Comparison of ENCODE assay signal across 29 cellular contexts in the genomic region with DNA sequence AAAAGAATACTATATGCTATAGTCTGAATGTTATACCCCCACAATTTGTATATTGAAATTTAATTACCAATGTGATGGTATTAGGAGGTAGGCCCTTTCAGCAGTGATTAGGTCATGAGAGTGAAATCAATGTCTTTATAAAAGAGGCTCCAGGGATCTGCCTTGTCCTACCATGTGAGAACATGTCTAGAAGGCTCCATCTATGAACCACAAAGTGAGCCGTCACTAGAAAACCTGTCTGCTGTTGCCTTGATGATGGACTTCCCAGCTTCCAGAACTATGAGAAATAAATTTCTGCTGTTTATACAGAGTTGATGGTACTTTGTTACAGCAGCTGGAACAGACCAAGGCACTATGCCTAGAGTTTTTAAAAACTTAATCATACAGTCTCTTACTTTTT. TPM values are rescaled to one million over a fixed set of nuclear protein-coding genes. Genes with fewer than 3 reads are reported as not detected.
"Had no signal": no experiment of that assay in that cellular context is flagged by ENCODE, and none has a peak within 500 bp of the region (broad histone marks: within the 10 kb centered on the region; RNA-seq: fewer than 3 reads in every experiment).

No MANE protein-coding gene starts in this region.

- H3K36me3 Mint-ChIP-seq: activated CD4-positive, alpha-beta memory T cell treated with anti-CD3 and anti-CD28 coated beads for 36 hours; activated CD8-positive, alpha-beta memory T cell treated with anti-CD3 and anti-CD28 coated beads, Interleukin-2, amount 10 ng/mL, durations not matched to agents 7 days and 5 days; activated naive CD4-positive, alpha-beta T cell treated with anti-CD3 and anti-CD28 coated beads, Interleukin-2, amount 50 U/mL, for 24 hours; activated naive CD8-positive, alpha-beta T cell treated with anti-CD3 and anti-CD28 coated beads, Interleukin-2, amount 10 ng/mL, durations not matched to agents 7 days and 5 days had no signal

- H3K27me3 ChIP-seq: ascending aorta, breast epithelium had no signal

- H3K27ac Mint-ChIP-seq: activated CD4-positive, alpha-beta memory T cell treated with anti-CD3 and anti-CD28 coated beads for 36 hours; activated CD4-positive, alpha-beta T cell treated with anti-CD3 and anti-CD28 coated beads for 36 hours; activated CD4-positive, alpha-beta T cell treated with anti-CD3 and anti-CD28 coated beads, Interleukin-2, amount 10 ng/mL, durations not matched to agents 24 days and 14 days; activated CD8-positive, alpha-beta memory T cell treated with anti-CD3 and anti-CD28 coated beads, Interleukin-2, amount 10 ng/mL, durations not matched to agents 7 days and 5 days; activated CD8-positive, alpha-beta T cell treated with anti-CD3 and anti-CD28 coated beads, Interleukin-2, amount 10 ng/mL, durations not matched to agents 7 days and 5 days; activated naive CD4-positive, alpha-beta T cell treated with anti-CD3 and anti-CD28 coated beads for 36 hours; activated naive CD4-positive, alpha-beta T cell treated with anti-CD3 and anti-CD28 coated beads, Interleukin-2, amount 50 U/mL, for 24 hours; activated naive CD8-positive, alpha-beta T cell treated with anti-CD3 and anti-CD28 coated beads, Interleukin-2, amount 10 ng/mL, durations not matched to agents 7 days and 5 days; activated T-helper 1 cell treated with anti-CD3 and anti-CD28 coated beads, Interleukin-12 subunit alpha, Interleukin-12 subunit beta, Interleukin-2, Interleukin-4 antibody, amounts not matched to agents 30 ng/mL and 10 ng/mL and 1 ng/mL, durations not matched to agents 14 hours and 24 hours and 36 hours; activated T-helper 2 cell treated with anti-CD3 and anti-CD28 coated beads, Interferon-gamma antibody, Interleukin-2, Interleukin-4, amounts not matched to agents 10 μg/mL and 5 μg/mL and 100 μg/mL, durations not matched to agents 14 hours and 24 hours and 36 hours; brain; dendritic cell treated with granulocyte-macrophage colony-stimulating factor and Interleukin-4, amounts not matched to agents 40 ng/mL and 50 ng/mL, for 4 days; effector memory CD8-positive, alpha-beta T cell; T-helper 17 cell had no signal

- ATAC-seq: activated CD4-positive, alpha-beta T cell treated with anti-CD3 and anti-CD28 coated beads for 36 hours; activated CD8-positive, alpha-beta memory T cell treated with anti-CD3 and anti-CD28 coated beads, Interleukin-2, amount 10 ng/mL, durations not matched to agents 7 days and 5 days; activated CD8-positive, alpha-beta T cell treated with anti-CD3 and anti-CD28 coated beads, Interleukin-2, amount 10 ng/mL, durations not matched to agents 7 days and 5 days; effector memory CD8-positive, alpha-beta T cell; T-helper 17 cell had no signal

- DNase-seq: activated CD4-positive, alpha-beta memory T cell treated with anti-CD3 and anti-CD28 coated beads for 36 hours; activated CD4-positive, alpha-beta T cell treated with anti-CD3 and anti-CD28 coated beads for 36 hours; activated CD4-positive, alpha-beta T cell treated with anti-CD3 and anti-CD28 coated beads, Interleukin-2, amount 10 ng/mL, durations not matched to agents 24 days and 14 days; activated CD4-positive, CD25-positive, alpha-beta regulatory T cell; activated CD4-positive, CD25-positive, alpha-beta regulatory T cell treated with anti-CD3 and anti-CD28 coated beads, Interleukin-2, amount 50 U/mL, for 72 hours; activated CD8-positive, alpha-beta memory T cell treated with anti-CD3 and anti-CD28 coated beads, Interleukin-2, amount 10 ng/mL, durations not matched to agents 7 days and 5 days; activated CD8-positive, alpha-beta memory T cell treated with anti-CD3 and anti-CD28 coated beads, Interleukin-2, amount 50 U/mL, for 4 hours; activated CD8-positive, alpha-beta T cell treated with anti-CD3 and anti-CD28 coated beads, Interleukin-2, amount 10 ng/mL, durations not matched to agents 7 days and 5 days; activated effector memory CD4-positive, alpha-beta T cell treated with anti-CD3 and anti-CD28 coated beads, Interleukin-2, amount 50 U/mL, for 16 hours; activated naive CD4-positive, alpha-beta T cell treated with anti-CD3 and anti-CD28 coated beads for 36 hours; activated naive CD8-positive, alpha-beta T cell treated with anti-CD3 and anti-CD28 coated beads, Interleukin-2, amount 10 ng/mL, durations not matched to agents 7 days and 5 days; activated T-cell treated with anti-CD3 and anti-CD28 coated beads, Interleukin-2, amount 50 U/mL, for 1 hour; activated T-cell treated with anti-CD3 and anti-CD28 coated beads, Interleukin-2, amount 50 U/mL, for 48 hours; dorsolateral prefrontal cortex; effector memory CD8-positive, alpha-beta T cell; head of caudate nucleus; T-helper 1 cell; T-helper 17 cell had no signal

- H3K27ac ChIP-seq: ascending aorta, breast epithelium, coronary artery, dorsolateral prefrontal cortex, esophagus muscularis mucosa had no signal

- H3K4me3 Mint-ChIP-seq: activated CD4-positive, alpha-beta memory T cell treated with anti-CD3 and anti-CD28 coated beads for 36 hours; activated CD4-positive, alpha-beta T cell treated with anti-CD3 and anti-CD28 coated beads for 36 hours; activated CD4-positive, alpha-beta T cell treated with anti-CD3 and anti-CD28 coated beads, Interleukin-2, amount 10 ng/mL, durations not matched to agents 24 days and 14 days; activated CD8-positive, alpha-beta memory T cell treated with anti-CD3 and anti-CD28 coated beads, Interleukin-2, amount 10 ng/mL, durations not matched to agents 7 days and 5 days; activated CD8-positive, alpha-beta T cell treated with anti-CD3 and anti-CD28 coated beads, Interleukin-2, amount 10 ng/mL, durations not matched to agents 7 days and 5 days; activated naive CD4-positive, alpha-beta T cell treated with anti-CD3 and anti-CD28 coated beads for 36 hours; activated naive CD4-positive, alpha-beta T cell treated with anti-CD3 and anti-CD28 coated beads, Interleukin-2, amount 50 U/mL, for 24 hours; activated naive CD8-positive, alpha-beta T cell treated with anti-CD3 and anti-CD28 coated beads, Interleukin-2, amount 10 ng/mL, durations not matched to agents 7 days and 5 days; activated T-helper 1 cell treated with anti-CD3 and anti-CD28 coated beads, Interleukin-12 subunit alpha, Interleukin-12 subunit beta, Interleukin-2, Interleukin-4 antibody, amounts not matched to agents 30 ng/mL and 10 ng/mL and 1 ng/mL, durations not matched to agents 14 hours and 24 hours and 36 hours; brain; central memory CD8-positive, alpha-beta T cell; dendritic cell treated with granulocyte-macrophage colony-stimulating factor and Interleukin-4, amounts not matched to agents 40 ng/mL and 50 ng/mL, for 4 days; effector memory CD8-positive, alpha-beta T cell; T-helper 17 cell had no signal

- H3K36me3 ChIP-seq: ascending aorta, breast epithelium, esophagus muscularis mucosa had no signal

- H3K9me3 Mint-ChIP-seq: activated CD4-positive, alpha-beta memory T cell treated with anti-CD3 and anti-CD28 coated beads for 36 hours; activated CD4-positive, alpha-beta T cell treated with anti-CD3 and anti-CD28 coated beads, Interleukin-2, amount 10 ng/mL, durations not matched to agents 24 days and 14 days; activated naive CD4-positive, alpha-beta T cell treated with anti-CD3 and anti-CD28 coated beads for 36 hours; activated naive CD4-positive, alpha-beta T cell treated with anti-CD3 and anti-CD28 coated beads, Interleukin-2, amount 50 U/mL, for 24 hours; activated naive CD8-positive, alpha-beta T cell treated with anti-CD3 and anti-CD28 coated beads, Interleukin-2, amount 10 ng/mL, durations not matched to agents 7 days and 5 days; activated T-helper 1 cell treated with anti-CD3 and anti-CD28 coated beads, Interleukin-12 subunit alpha, Interleukin-12 subunit beta, Interleukin-2, Interleukin-4 antibody, amounts not matched to agents 30 ng/mL and 10 ng/mL and 1 ng/mL, durations not matched to agents 14 hours and 24 hours and 36 hours; activated T-helper 2 cell treated with anti-CD3 and anti-CD28 coated beads, Interferon-gamma antibody, Interleukin-2, Interleukin-4, amounts not matched to agents 10 μg/mL and 5 μg/mL and 100 μg/mL, durations not matched to agents 14 hours and 24 hours and 36 hours; central memory CD8-positive, alpha-beta T cell; dendritic cell treated with granulocyte-macrophage colony-stimulating factor and Interleukin-4, amounts not matched to agents 40 ng/mL and 50 ng/mL, for 4 days; effector memory CD8-positive, alpha-beta T cell had no signal

- H3K27me3 Mint-ChIP-seq: brain had no signal

- H3K9me3 ChIP-seq: ascending aorta, breast epithelium, esophagus muscularis mucosa had no signal

- H3K4me3 ChIP-seq: ascending aorta, breast epithelium, coronary artery, dorsolateral prefrontal cortex, esophagus muscularis mucosa had no signal

- H3K4me1 Mint-ChIP-seq: activated CD4-positive, alpha-beta T cell treated with anti-CD3 and anti-CD28 coated beads for 36 hours; activated CD4-positive, alpha-beta T cell treated with anti-CD3 and anti-CD28 coated beads, Interleukin-2, amount 10 ng/mL, durations not matched to agents 24 days and 14 days; activated CD8-positive, alpha-beta memory T cell treated with anti-CD3 and anti-CD28 coated beads, Interleukin-2, amount 10 ng/mL, durations not matched to agents 7 days and 5 days; brain; T-helper 17 cell had no signal

- H3K4me1 ChIP-seq: ascending aorta, breast epithelium, esophagus muscularis mucosa had no signal

RNA-seq across cellular contexts. Expression of a gene that starts 46.3 kb away (rescaled TPM):
- total RNA-seq: epithelial cell of proximal tubule had no signal
